In genomic region chr3:101988591-101988990, GRCh38 we compare ENCODE assay signal across 10 cellular contexts.
DNase-seq lines count a peak whose midpoint lies in the region; ATAC-seq and TF ChIP-seq lines count a peak whose summit lies in the region.
"Had no signal": no experiment of that assay in that cellular context is flagged by ENCODE, and none has a peak within 500 bp of the region (broad histone marks: within the 10 kb centered on the region; RNA-seq: fewer than 3 reads in every experiment).

No MANE protein-coding gene starts in this region.

- no peaks in the 10 kb centered on the region for H3K9me3 ChIP-seq in MM.1S (replicated peaks; ENCODE audit: insufficient read depth, low read length)

- H3K27ac ChIP-seq in MM.1S (ENCODE audit: low read length): no peak overlapping the region

- no peak for TF ChIP-seq CTCF in MM.1S (IDR thresholded peaks at IDR 0.05; ENCODE audit: low read length)

- no peak for DNase-seq in MM.1S
- no peak for DNase-seq in central memory CD8-positive, alpha-beta T cell (ENCODE audit: low spot score in 2 of 2)
- DNase-seq in KG1 (lab: John Stamatoyannopoulos, UW): no peak
- no peak for DNase-seq in HEK293T (ENCODE audit: extremely low spot score)
- DNase-seq: central memory CD4-positive, alpha-beta T cell had no signal

- H3K27me3 ChIP-seq in MM.1S (replicated peaks; ENCODE audit: insufficient read depth, low read length): no peaks in the 10 kb centered on the region

- peaks cover 8% of the 10 kb centered on the region for H3K4me1 Mint-ChIP-seq in central memory CD8-positive, alpha-beta T cell

- H4K20me1 ChIP-seq in MM.1S (ENCODE audit: insufficient read depth, low read length): no peaks in the 10 kb centered on the region

- H3F3A ChIP-seq in MM.1S (ENCODE audit: insufficient read depth, low read length): no peaks in the 10 kb centered on the region

- H3K27ac Mint-ChIP-seq in central memory CD8-positive, alpha-beta T cell (ENCODE audit: low read depth): peak overlapping the region; percentile 70

- H3K36me3 Mint-ChIP-seq in central memory CD8-positive, alpha-beta T cell (ENCODE audit: insufficient read depth): no peaks in the 10 kb centered on the region

- H3K4me2 ChIP-seq in MM.1S (ENCODE audit: low read depth, low read length): peak overlapping the region; percentile 14; the same call in 1 of the 2 replicates

- no peak overlapping the region for H2AFZ ChIP-seq in MM.1S (ENCODE audit: low read length)

- H3K79me2 ChIP-seq in MM.1S (ENCODE audit: low read length): no peaks in the 10 kb centered on the region

- ATAC-seq in GM18502 (IDR thresholded peaks at IDR 0.05; ENCODE audit: poor library complexity, unreplicated experiment) (peak; percentile 32), GM19463 (IDR thresholded peaks at IDR 0.05; ENCODE audit: unreplicated experiment) (peak; percentile 37), GM21825 (IDR thresholded peaks at IDR 0.05; ENCODE audit: unreplicated experiment) (no peak), HG03565 (IDR thresholded peaks at IDR 0.05; ENCODE audit: unreplicated experiment) (no peak)
- no peak for ATAC-seq in central memory CD8-positive, alpha-beta T cell (replicated peaks; ENCODE audit: extremely low read depth, poor library complexity, severe bottlenecking)
- ATAC-seq: Panc1 had no signal

- POLR2A ChIA-PET in HEK293T (lab: Yijun Ruan, JAX): no interaction called here

- no peaks in the 10 kb centered on the region for H3K27me3 Mint-ChIP-seq in central memory CD8-positive, alpha-beta T cell

- H3K9me3 Mint-ChIP-seq in central memory CD8-positive, alpha-beta T cell: no peaks in the 10 kb centered on the region

- no peak overlapping the region for H3K4me3 Mint-ChIP-seq in central memory CD8-positive, alpha-beta T cell

- H3K9me2 ChIP-seq in MM.1S (replicated peaks; ENCODE audit: insufficient read depth, low read length): 0 out of 2 replicates have a peak, but pooled peaks cover 2% of the 10 kb centered on the region

- peaks cover 8% of the 10 kb centered on the region for H3K4me1 ChIP-seq in MM.1S (ENCODE audit: low read length)

- CTCF ChIA-PET in HEK293T (lab: Yijun Ruan, JAX): no interaction called here

- no peak overlapping the region for H3K4me3 ChIP-seq in MM.1S (ENCODE audit: low read length)

- H3K36me3 ChIP-seq in MM.1S (replicated peaks; ENCODE audit: insufficient read depth, low read length): no peaks in the 10 kb centered on the region

- no peak overlapping the region for H3K9ac ChIP-seq in MM.1S (ENCODE audit: low read length)

TF ChIP-seq in HEK293T, 16 proteins besides CTCF, POLR2A, EP300 and RAD21:
- TF ChIP-seq FOXA1 (IDR thresholded peaks at IDR 0.05) (no peak), LEF1 (IDR thresholded peaks at IDR 0.05; ENCODE audit: borderline replicate concordance) (no peak), NFRKB (IDR thresholded peaks at IDR 0.05) (no peak), SP1 (IDR thresholded peaks at IDR 0.05) (no peak), PKNOX1 (IDR thresholded peaks at IDR 0.05) (no peak), ZNF384 (IDR thresholded peaks at IDR 0.05) (no peak), CTBP1 (IDR thresholded peaks at IDR 0.05; ENCODE audit: borderline replicate concordance) (no peak), BHLHE40 (IDR thresholded peaks at IDR 0.05; ENCODE audit: borderline replicate concordance) (no peak), HDGF (IDR thresholded peaks at IDR 0.05; ENCODE audit: borderline replicate concordance) (no peak), FOXK2 (IDR thresholded peaks at IDR 0.05) (no peak), ARNT (IDR thresholded peaks at IDR 0.05) (no peak), L3MBTL2 (conservative IDR thresholded peaks at IDR 0.05) (no peak), ELF4 (IDR thresholded peaks at IDR 0.05) (no peak), FOXM1 (IDR thresholded peaks at IDR 0.05; ENCODE audit: borderline replicate concordance) (no peak), SUZ12 (IDR thresholded peaks at IDR 0.05) (no peak)

Comparison
In these comparisons a context has a peak if more than half of its experiments do, and no peak if none do; other contexts are left out.
1. ATAC-seq: peak in GM18502 (single experiment) and GM19463 (single experiment); none in central memory CD8-positive, alpha-beta T cell (single experiment), GM21825 (single experiment) and HG03565 (single experiment).